Comparison of ENCODE assay signal across 8 cellular contexts in the genomic region with DNA sequence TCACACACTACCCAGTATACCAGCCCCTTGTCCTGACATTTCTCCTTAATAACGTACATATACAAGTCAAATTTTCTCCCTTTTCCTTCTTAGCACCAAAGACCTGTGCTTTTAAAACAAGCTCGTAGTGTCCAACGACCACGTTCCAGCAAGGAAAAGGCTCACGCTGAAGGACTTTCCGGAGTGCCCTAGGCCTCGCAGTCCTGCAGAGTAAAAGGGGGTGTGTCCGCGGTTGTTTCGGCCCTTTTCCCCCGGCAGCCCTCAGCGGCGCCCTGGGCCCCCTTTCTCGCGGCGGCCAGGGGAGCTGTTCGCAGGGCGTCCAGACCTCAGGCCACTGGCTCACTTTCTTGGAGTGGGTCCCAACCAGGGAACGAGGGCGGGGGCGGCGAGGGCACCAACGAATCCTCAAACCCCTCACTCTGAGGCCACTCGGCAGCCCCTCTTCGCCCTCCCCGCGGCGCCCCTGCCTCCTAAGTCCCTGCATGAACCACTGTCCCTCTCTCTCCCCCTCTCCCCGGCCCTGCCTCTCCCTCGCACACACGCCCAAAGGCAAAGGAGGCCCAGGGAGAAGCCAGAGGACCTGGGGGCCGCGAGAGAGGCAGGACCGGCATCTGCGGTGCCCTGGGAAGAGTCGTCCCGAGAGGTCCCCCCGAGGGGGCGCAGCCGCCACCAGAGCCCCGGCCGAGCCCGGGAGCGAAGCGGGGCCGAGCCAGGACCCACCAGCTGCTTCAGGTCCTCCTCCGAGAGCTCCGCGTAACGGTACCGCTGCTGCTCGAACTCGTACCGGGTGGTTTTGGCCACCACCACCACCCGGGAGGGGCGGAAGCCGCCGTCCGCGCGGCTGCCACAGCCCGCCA. TPM values are rescaled to one million over a fixed set of nuclear protein-coding genes. Genes with fewer than 3 reads are reported as not detected.
DNase-seq lines count a peak whose midpoint lies in the region; ATAC-seq and TF ChIP-seq lines count a peak whose summit lies in the region.

No MANE protein-coding gene starts in this region.

- peak overlapping the region; percentile 88 to 99 for H3K4me3 ChIP-seq in testis

- DNase-seq in CMK (ENCODE audit: low read depth), result peak; percentile 35
- peak; percentile 36 for DNase-seq in activated gamma-delta T cell treated with Interleukin-2 at 50 U/mL for 16 hours
- DNase-seq in foreskin keratinocyte, result peak; percentile 24 to 48
- DNase-seq in nephron progenitor cell, result peak; percentile 72
- DNase-seq in testis, result peak; percentile 75

- TF ChIP-seq CTCF in foreskin keratinocyte (conservative IDR thresholded peaks at IDR 0.05) (no peak), nephron progenitor cell (IDR thresholded peaks at IDR 0.05) (no peak), testis (IDR thresholded peaks at IDR 0.05) (no peak)

- TF ChIP-seq POLR2A in testis (IDR thresholded peaks at IDR 0.05), result no peak

- H3K36me3 ChIP-seq in testis (ENCODE audit: low read depth, missing control alignments), result no peaks in the 10 kb centered on the region

- intact Hi-C loops in testis (cut with DNase I; ENCODE audit: low total_unique reads), result loop anchor here (5.0 kb wide), 1 partner anchor 61 kb away; the partner anchor contains the start of gene RANBP3L

- H3K9me3 ChIP-seq in testis, result no peaks in the 10 kb centered on the region

- H3K4me1 ChIP-seq in foreskin keratinocyte (peaks cover 12% of the 10 kb centered on the region), testis (peaks cover 34% of the 10 kb centered on the region)

- H3K36me3 Mint-ChIP-seq in nephron progenitor cell (ENCODE audit: low read depth), result peaks cover 15% of the 10 kb centered on the region

- H3K4me1 Mint-ChIP-seq in nephron progenitor cell, result peaks cover 39% of the 10 kb centered on the region

- H3K27me3 ChIP-seq in foreskin keratinocyte (no peaks in the 10 kb centered on the region), testis (no peaks in the 10 kb centered on the region)

- ATAC-seq in GM19455 (IDR thresholded peaks at IDR 0.05; ENCODE audit: unreplicated experiment) (peak; percentile 36), HG03558 (IDR thresholded peaks at IDR 0.05; ENCODE audit: extremely low read depth, unreplicated experiment) (peak; percentile 21), foreskin keratinocyte (peak; percentile 49)

- H3K27me3 Mint-ChIP-seq in nephron progenitor cell (ENCODE audit: low read depth, poor library complexity), result no peaks in the 10 kb centered on the region

- 0 to 1% methylated on average over 38 to 43 of the region's 62 CpGs for WGBS in testis, 2 donors

- H3K27ac Mint-ChIP-seq in nephron progenitor cell, result peak overlapping the region; percentile 88

- peak overlapping the region; percentile 58 for H3K27ac ChIP-seq in foreskin keratinocyte
- peak overlapping the region; percentile 99 to 100 for H3K27ac ChIP-seq in testis

- peaks cover 3% of the 10 kb centered on the region for H3K9me3 Mint-ChIP-seq in nephron progenitor cell

- H3K4me3 Mint-ChIP-seq in nephron progenitor cell, result peak overlapping the region; percentile 91

TF ChIP-seq in PFSK-1, 5 proteins besides CTCF, POLR2A, EP300 and RAD21:
- peak; percentile 79; the same call in 1 of the 2 replicates for TF ChIP-seq SIN3A (IDR thresholded peaks at IDR 0.05; ENCODE audit: borderline replicate concordance, insufficient read depth, low read length)
- TF ChIP-seq TAF1 (IDR thresholded peaks at IDR 0.05; ENCODE audit: borderline replicate concordance, insufficient read depth, low read length), result no peak

RNA-seq across cellular contexts. Expression of gene NADK2, which starts 0.7 kb away (rescaled TPM):
- 10.4 TPM for polyA plus RNA-seq in PFSK-1 (2012; ENCODE audit: insufficient read length, low read depth)
- total RNA-seq in foreskin keratinocyte (16.4 and 17.7 TPM in 2 replicates), testis (10 to 100 TPM; 27.1 to 42.2 TPM)
- polyA plus RNA-seq in foreskin keratinocyte (7.2 and 7.4 TPM in 2 replicates), testis (ENCODE audit: insufficient read depth, low read depth, low replicate concordance) (55.1 TPM)

Comparison
In these comparisons a context has a peak if more than half of its experiments do, and no peak if none do; other contexts are left out.
1. Peak in every context shown above with its lines: DNase-seq, ATAC-seq, H3K4me3 ChIP-seq and H3K27ac ChIP-seq.